Comparison of ENCODE assay signal across 8 cellular contexts in genomic region chr10:114304566-114305421, GRCh38.
DNase-seq lines count a peak whose midpoint lies in the region; ATAC-seq and TF ChIP-seq lines count a peak whose summit lies in the region.

No MANE protein-coding gene starts in this region.

- no peaks in the 10 kb centered on the region for H3K27me3 Mint-ChIP-seq in IgD-negative memory B cell

- H3K4me1 ChIP-seq in body of pancreas: peaks cover 10% of the 10 kb centered on the region

- intact Hi-C loops in body of pancreas (cut with DNase I) (loop anchor here (5.0 to 10.0 kb wide), 3 partner anchors 133 to 480 kb away; no protein-coding TSS in a partner anchor), left colon (cut with DNase I, micrococcal nuclease) (loop anchor here in 1 of 2 donors (5.0 kb wide), 1 partner anchor 133 kb away; no protein-coding TSS in a partner anchor)

- H3K9me3 ChIP-seq in body of pancreas: no peaks in the 10 kb centered on the region

- H3K27ac Mint-ChIP-seq in IgD-negative memory B cell: peak overlapping the region in 1 of 3 donors; percentile 67

- H3K36me3 ChIP-seq in body of pancreas (replicated peaks in 1 of 2; ENCODE audit: insufficient read depth in 1 of 2, low read depth in 2 of 2): no peaks in the 10 kb centered on the region

- ATAC-seq in GM21423 (IDR thresholded peaks at IDR 0.05; ENCODE audit: unreplicated experiment): peak; percentile 60
- peak; percentile 70 for ATAC-seq in body of pancreas
- ATAC-seq in left colon: peak; percentile 93

- H3K27ac ChIP-seq in body of pancreas: peak overlapping the region in 2 of 4 donors; percentile 15 to 28

- TF ChIP-seq CTCF in body of pancreas (IDR thresholded peaks at IDR 0.05): peak; percentile 28 to 62 (median 45)

- H3K9me3 Mint-ChIP-seq in IgD-negative memory B cell: no peaks in the 10 kb centered on the region

- DNase-seq in DMS53 (lab: John Stamatoyannopoulos, UW) (peak; percentile 83), T-helper 2 cell (peak; percentile 18 to 86 (median 43)), body of pancreas (peak; percentile 53 to 69 (median 60)), left colon (peak; percentile 44 to 73), EL (no peak)
- DNase-seq in stimulated activated CD4-positive, alpha-beta T cell treated with anti-CD3 and anti-CD28 coated beads, Interleukin-4, amount 100 ng/mL, for 4 hours: peak; percentile 27 to 48

- WGBS in body of pancreas, 2 donors: 18% methylated on average over 32 to 38 of the region's 41 CpGs

- TF ChIP-seq POLR2A in body of pancreas (IDR thresholded peaks at IDR 0.05): no peak

- H3K4me3 ChIP-seq in body of pancreas: no peak overlapping the region

- peaks cover 9% of the 10 kb centered on the region for H3K36me3 Mint-ChIP-seq in IgD-negative memory B cell

- no peaks in the 10 kb centered on the region for H3K27me3 ChIP-seq in body of pancreas

- peaks cover 0 to 11% (median 7%) of the 10 kb centered on the region in 3 donors for H3K4me1 Mint-ChIP-seq in IgD-negative memory B cell

- peak overlapping the region; percentile 86 to 96 (median 91) for H3K4me3 Mint-ChIP-seq in IgD-negative memory B cell
